ENCODE assay signal across 8 cellular contexts in the genomic region with DNA sequence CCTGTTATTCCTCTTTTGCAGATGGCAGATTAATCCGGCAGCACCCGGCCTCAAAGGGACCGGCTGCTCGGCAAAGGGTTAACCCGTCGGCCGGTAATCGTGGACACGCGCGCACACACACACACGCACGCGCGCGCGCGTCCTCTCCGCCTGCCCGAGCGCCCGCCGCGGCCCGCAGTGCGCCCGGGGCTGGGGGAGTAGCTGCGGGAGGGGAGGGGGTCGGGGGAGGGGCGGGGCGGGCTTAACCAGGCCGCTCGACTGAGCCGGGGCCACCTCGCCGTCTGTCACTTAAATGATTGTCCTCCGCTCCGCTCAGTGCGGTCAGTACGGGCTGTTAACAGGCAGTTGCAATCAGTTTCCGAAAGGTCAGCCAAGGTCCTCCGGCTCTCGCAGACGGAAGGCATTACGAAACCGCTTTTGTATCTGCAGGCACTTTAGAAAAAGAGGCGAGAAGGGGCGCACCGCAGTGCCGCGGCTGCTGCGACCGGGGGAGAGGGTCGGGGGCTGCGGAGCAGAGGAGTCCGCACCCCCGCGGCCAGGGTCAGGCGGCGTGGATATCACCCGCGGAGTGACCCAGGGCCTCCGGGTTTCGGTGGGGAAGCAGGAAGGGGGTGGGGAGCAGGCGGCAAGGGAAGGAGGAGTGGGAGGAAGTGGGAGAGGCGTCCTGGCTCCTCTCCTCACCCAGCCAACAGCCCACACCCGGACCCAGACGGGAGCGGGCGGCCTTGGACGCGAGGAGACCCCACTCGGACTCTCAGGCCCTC. TPM values are rescaled to one million over a fixed set of nuclear protein-coding genes. Genes with fewer than 3 reads are reported as not detected.
DNase-seq lines count a peak whose midpoint lies in the region; ATAC-seq, FAIRE-seq and TF ChIP-seq lines count a peak whose summit lies in the region.

No MANE protein-coding gene starts in this region.

- peak; percentile 97 for FAIRE-seq in endothelial cell of umbilical vein (lab: Jason Lieb, UNC)

- CTCF ChIA-PET in endothelial cell of umbilical vein (lab: Charles Lee), result interaction anchor here (1.5 to 2.4 kb wide), 2 partner anchors 13 to 58 kb away, joined by 7 to 10 read pairs; partner anchors contain the start of gene BCOR

- H3K4me3 ChIP-seq in KMS-11 (IDR thresholded peaks at IDR 0.05; ENCODE audit: insufficient read depth, low read depth, low read length) (no peak overlapping the region), endothelial cell of umbilical vein (replicated peaks in 1 of 3; ENCODE audit: insufficient read depth in 1 of 3, low read depth in 1 of 3, low read length in 3 of 3) (peak overlapping the region; percentile 23 to 38 (median 32))

- H3K36me3 Mint-ChIP-seq in T-helper 17 cell (ENCODE audit: low read depth), result no peaks in the 10 kb centered on the region
- H3K36me3 Mint-ChIP-seq in naive B cell, result peaks cover 0 to 3% of the 10 kb centered on the region in 2 donors

- POLR2A ChIA-PET in endothelial cell of umbilical vein (lab: Charles Lee), result no interaction called here

- intact Hi-C loops in endothelial cell of umbilical vein (cut with micrococcal nuclease), result loop anchor here (1.0 to 5.0 kb wide), 5 partner anchors 20 to 423 kb away; no protein-coding TSS in a partner anchor

- H3K4me3 Mint-ChIP-seq in T-helper 17 cell (peak overlapping the region; percentile 90), naive B cell (peak overlapping the region; percentile 77 to 90 (median 90))

- H3K27ac ChIP-seq in KMS-11, result peak overlapping the region; percentile 94
- peak overlapping the region; percentile 35 for H3K27ac ChIP-seq in endothelial cell of umbilical vein (ENCODE audit: insufficient read depth, low read depth, low read length)

- H4K20me1 ChIP-seq in KMS-11 (ENCODE audit: insufficient read depth) (no peaks in the 10 kb centered on the region), endothelial cell of umbilical vein (replicated peaks; ENCODE audit: control insufficient read depth, extremely low read depth, insufficient read depth, low read length) (no peaks in the 10 kb centered on the region)

- H3K4me1 ChIP-seq in KMS-11 (ENCODE audit: low read depth, poor library complexity, severe bottlenecking), result peaks cover 8% of the 10 kb centered on the region
- peaks cover 20% of the 10 kb centered on the region for H3K4me1 ChIP-seq in endothelial cell of umbilical vein (ENCODE audit: control insufficient read depth, extremely low read depth, insufficient read depth, low read length)

- H3K9me3 ChIP-seq in T-helper 17 cell (ENCODE audit: control insufficient read depth, low read length, poor library complexity, severe bottlenecking), result no peaks in the 10 kb centered on the region
- H3K9me3 ChIP-seq in endothelial cell of umbilical vein (replicated peaks; ENCODE audit: control insufficient read depth, insufficient read depth, low read length), result no peaks in the 10 kb centered on the region

- H3K27me3 Mint-ChIP-seq in T-helper 17 cell (no peaks in the 10 kb centered on the region), naive B cell (peaks cover 0 to under 1% (median 0%) of the 10 kb centered on the region in 3 donors)

- H3K9me3 Mint-ChIP-seq in naive B cell, result peaks cover 0 to 6% (median 0%) of the 10 kb centered on the region in 7 donors

- H3K27me3 ChIP-seq in KMS-11 (ENCODE audit: insufficient read depth, low read depth) (no peaks in the 10 kb centered on the region), endothelial cell of umbilical vein (ENCODE audit: control insufficient read depth in 2 of 2, insufficient read depth in 2 of 2, low read length in 2 of 2) (no peaks in the 10 kb centered on the region)

- no peaks in the 10 kb centered on the region for H3K9me1 ChIP-seq in endothelial cell of umbilical vein (replicated peaks; ENCODE audit: control insufficient read depth, extremely low read depth, insufficient read depth, low read length)

- H3K9ac ChIP-seq in KMS-11 (peak overlapping the region; percentile 90; the same call in 1 of the 2 replicates), endothelial cell of umbilical vein (replicated peaks; ENCODE audit: extremely low read depth, insufficient read depth, low read length) (peak overlapping the region; percentile 42)

- TF ChIP-seq POLR2A in endothelial cell of umbilical vein (IDR thresholded peaks at IDR 0.05; ENCODE audit: low read depth, low read length), result no peak

- ATAC-seq in T-helper 17 cell (no peak), naive B cell (ENCODE audit: low read depth in 2 of 2) (no peak), HG03039 (IDR thresholded peaks at IDR 0.05; ENCODE audit: unreplicated experiment) (no peak)

- BruUV-seq in endothelial cell of umbilical vein (replicated peaks; lab: Mats Ljungman, UMichigan), result no TSS peak

- H3K4me1 Mint-ChIP-seq in T-helper 17 cell (peaks cover 4% of the 10 kb centered on the region), naive B cell (peaks cover 18 to 32% (median 21%) of the 10 kb centered on the region in 3 donors)

- H2AFZ ChIP-seq in KMS-11 (ENCODE audit: low read depth) (no peak overlapping the region; the same call in 1 of the 2 replicates), endothelial cell of umbilical vein (ENCODE audit: low read depth, low read length) (peak overlapping the region; percentile 48)

- H3K36me3 ChIP-seq in KMS-11 (ENCODE audit: insufficient read depth) (no peaks in the 10 kb centered on the region), endothelial cell of umbilical vein (ENCODE audit: control insufficient read depth in 2 of 2, extremely low read depth in 1 of 2, insufficient read depth in 2 of 2, low read length in 2 of 2) (no peaks in the 10 kb centered on the region)

- no peak overlapping the region for H3K27ac Mint-ChIP-seq in T-helper 17 cell
- H3K27ac Mint-ChIP-seq in naive B cell, result peak overlapping the region in 5 of 6 donors; percentile 41 to 85 (median 62)

- DNase-seq in DMS53 treated with DMSO at 0.1 percent for 48 hours (lab: John Stamatoyannopoulos, UW; ENCODE audit: unreplicated experiment) (peak; percentile 57), T-helper 17 cell (no peak), endothelial cell of umbilical vein (ENCODE audit: low read depth, low spot score) (peak; percentile 63), naive B cell (no peak), NCI-H774 (lab: John Stamatoyannopoulos, UW) (no peak)
- DNase-seq in activated CD4-positive, alpha-beta T cell treated with anti-CD3 and anti-CD28 coated beads, Interleukin-2, amount 50 U/mL, for 4 hours, result no peak

- TF ChIP-seq CTCF in KMS-11 (conservative IDR thresholded peaks at IDR 0.05; ENCODE audit: low read depth, low read length) (no peak), endothelial cell of umbilical vein (IDR thresholded peaks at IDR 0.05; ENCODE audit: extremely low read depth in 1 of 2, insufficient read depth in 1 of 2, low read depth in 1 of 2, low read length in 2 of 2) (no peak)

- no peaks in the 10 kb centered on the region for H3K79me2 ChIP-seq in KMS-11 (ENCODE audit: insufficient read depth, low read depth)
- no peaks in the 10 kb centered on the region for H3K79me2 ChIP-seq in endothelial cell of umbilical vein (ENCODE audit: control insufficient read depth, insufficient read depth, low read length)

- H3K4me2 ChIP-seq in KMS-11 (peak overlapping the region; percentile 78), endothelial cell of umbilical vein (ENCODE audit: insufficient read depth, low read length) (peak overlapping the region; percentile 62)

- dilution Hi-C loops in endothelial cell of umbilical vein (cut with MboI; ENCODE audit: extremely low pct_ligation_motif_present, low sequenced_read_pairs), result no loop called here

TF ChIP-seq in endothelial cell of umbilical vein, 7 proteins besides CTCF, POLR2A, EP300 and RAD21:
- TF ChIP-seq GATA2 (IDR thresholded peaks at IDR 0.05; ENCODE audit: insufficient read depth, insufficient read length, low read depth, low read length) (peak; percentile 13), EZH2 (IDR thresholded peaks at IDR 0.05; ENCODE audit: borderline replicate concordance, low read depth, low read length, severe bottlenecking) (no peak), FOS (IDR thresholded peaks at IDR 0.05; ENCODE audit: borderline replicate concordance, insufficient read depth, low read length) (no peak)

RNA-seq across cellular contexts. Expression of gene BCOR, which starts 57.3 kb away (rescaled TPM):
- total RNA-seq in T-helper 17 cell (10 to 100 TPM; 24.7 to 29.1 TPM), endothelial cell of umbilical vein (23.9 and 24.2 TPM in 2 replicates)
- polyA plus RNA-seq in endothelial cell of umbilical vein (10.1 and 11.9 TPM in 2 replicates), naive B cell (ENCODE audit: low read depth in 6 of 6) (10 to 100 TPM in 2 of 6 donors, 1 to 10 TPM in 4; 3.4 to 15.5 (median 7.8) TPM)
- 11.0 and 11.3 TPM in 2 replicates for polyA plus RNA-seq in endothelial cell of umbilical vein (2011; cell fraction: cytosol; rRNA removed)
- 15.7 and 18.2 TPM in 2 replicates for polyA plus RNA-seq in endothelial cell of umbilical vein (2011; cell fraction: nucleus; rRNA removed)
- 19.4 and 20.9 TPM in 2 replicates for polyA plus RNA-seq in endothelial cell of umbilical vein (2012)
- polyA minus RNA-seq in endothelial cell of umbilical vein, result 17.8 and 20.6 TPM in 2 replicates
- 25.7 TPM for polyA minus RNA-seq in endothelial cell of umbilical vein (2011; cell fraction: cytosol; rRNA and poly(A)+ RNA removed)
- 12.8 and 13.3 TPM in 2 replicates for polyA minus RNA-seq in endothelial cell of umbilical vein (2011; cell fraction: nucleus; rRNA and poly(A)+ RNA removed)

Comparison
In these comparisons a context has a peak if more than half of its experiments do, and no peak if none do; other contexts are left out.
1. DNase-seq: peak in DMS53 treated with DMSO at 0.1 percent for 48 hours (single experiment) and endothelial cell of umbilical vein (single experiment); none in T-helper 17 cell (0 of 3), naive B cell (single experiment), NCI-H774 (single experiment) and activated CD4-positive, alpha-beta T cell treated with anti-CD3 and anti-CD28 coated beads, Interleukin-2, amount 50 U/mL, for 4 hours (0 of 2).